9 cellular contexts compared by ENCODE assay signal in genomic region chr9:447230-448025, GRCh38. TPM values are rescaled to one million over a fixed set of nuclear protein-coding genes. Genes with fewer than 3 reads are reported as not detected.
A peak's percentile ranks its signal among the peaks of the same experiment; 100 is the strongest.
DNase-seq lines count a peak whose midpoint lies in the region; ATAC-seq and TF ChIP-seq lines count a peak whose summit lies in the region.
"Had no signal": no experiment of that assay in that cellular context is flagged by ENCODE, and none has a peak within 500 bp of the region (broad histone marks: within the 10 kb centered on the region; RNA-seq: fewer than 3 reads in every experiment).

No MANE protein-coding gene starts in this region.

- no peaks in the 10 kb centered on the region for H3K27me3 Mint-ChIP-seq in effector memory CD8-positive, alpha-beta T cell

- peaks cover 0 to 92% of the 10 kb centered on the region in 2 donors for H3K36me3 ChIP-seq in gastroesophageal sphincter

- no peaks in the 10 kb centered on the region for H3K9me3 Mint-ChIP-seq in effector memory CD8-positive, alpha-beta T cell

- peak overlapping the region; percentile 13 to 23 for H3K4me3 Mint-ChIP-seq in effector memory CD8-positive, alpha-beta T cell

- no peak for TF ChIP-seq EP300 in gastroesophageal sphincter (IDR thresholded peaks at IDR 0.05)

- TF ChIP-seq POLR2A in gastroesophageal sphincter (IDR thresholded peaks at IDR 0.05): no peak

- DNase-seq in DMS 273 (lab: John Stamatoyannopoulos, UW; ENCODE audit: unreplicated experiment) (peak; percentile 11), DMS 273 treated with DMSO at 0.1 percent for 48 hours (lab: John Stamatoyannopoulos, UW) (no peak), NCI-H510A treated with DMSO at 0.1 percent for 48 hours (lab: John Stamatoyannopoulos, UW) (no peak)
- peak; percentile 24 to 48 for DNase-seq in activated CD4-positive, alpha-beta T cell treated with anti-CD3 and anti-CD28 coated beads for 24 hours (ENCODE audit: low read depth in 2 of 2)
- peak; percentile 33 to 53 (median 36) for DNase-seq in effector memory CD8-positive, alpha-beta T cell
- peak; percentile 28 to 43 for DNase-seq in stimulated activated CD8-positive, alpha-beta memory T cell treated with anti-CD3 and anti-CD28 coated beads, Interleukin-4, amount 100 ng/mL, for 1 hour (ENCODE audit: low read depth in 2 of 2, low spot score in 1 of 2)

- peak; percentile 99 for ATAC-seq in effector memory CD8-positive, alpha-beta T cell (replicated peaks)
- ATAC-seq in gastroesophageal sphincter (no peak), GM19324 (IDR thresholded peaks at IDR 0.05; ENCODE audit: low FRiP score, unreplicated experiment) (no peak)

- H3K27ac Mint-ChIP-seq in effector memory CD8-positive, alpha-beta T cell: peak overlapping the region; percentile 17 to 66

- H3K36me3 Mint-ChIP-seq in effector memory CD8-positive, alpha-beta T cell (ENCODE audit: insufficient read depth): peaks cover 63% of the 10 kb centered on the region

- peaks cover 11 to 18% of the 10 kb centered on the region in 2 donors for H3K4me1 Mint-ChIP-seq in effector memory CD8-positive, alpha-beta T cell (ENCODE audit: low read depth in 2 of 2)

- TF ChIP-seq CTCF in gastroesophageal sphincter (IDR thresholded peaks at IDR 0.05): no peak

- no peak overlapping the region for H3K4me3 ChIP-seq in gastroesophageal sphincter

- no peaks in the 10 kb centered on the region for H3K9me3 ChIP-seq in gastroesophageal sphincter

- H3K27me3 ChIP-seq in gastroesophageal sphincter: no peaks in the 10 kb centered on the region

- H3K4me1 ChIP-seq in gastroesophageal sphincter: no peaks in the 10 kb centered on the region

- H3K27ac ChIP-seq in gastroesophageal sphincter: no peak overlapping the region
- H3K27ac ChIP-seq: 22Rv1 had no signal

- 70% methylated on average over 4 of the region's 4 CpGs for WGBS in gastroesophageal sphincter (ENCODE audit: low coverage in 1 of 2), 2 donors

RNA-seq across cellular contexts. Expression of gene KANK1, which starts 57.1 kb away (rescaled TPM):
- 100 to 1,000 TPM; 133 to 372 (median 163) TPM for total RNA-seq in gastroesophageal sphincter

Comparison
In these comparisons a context has a peak if more than half of its experiments do, and no peak if none do; other contexts are left out.
1. DNase-seq: peak in DMS 273 (single experiment), activated CD4-positive, alpha-beta T cell treated with anti-CD3 and anti-CD28 coated beads for 24 hours (2 of 2), effector memory CD8-positive, alpha-beta T cell (3 of 3) and stimulated activated CD8-positive, alpha-beta memory T cell treated with anti-CD3 and anti-CD28 coated beads, Interleukin-4, amount 100 ng/mL, for 1 hour (2 of 2); none in DMS 273 treated with DMSO at 0.1 percent for 48 hours (single experiment) and NCI-H510A treated with DMSO at 0.1 percent for 48 hours (single experiment).